Comparison of ENCODE assay signal across 8 cellular contexts in the genomic region with DNA sequence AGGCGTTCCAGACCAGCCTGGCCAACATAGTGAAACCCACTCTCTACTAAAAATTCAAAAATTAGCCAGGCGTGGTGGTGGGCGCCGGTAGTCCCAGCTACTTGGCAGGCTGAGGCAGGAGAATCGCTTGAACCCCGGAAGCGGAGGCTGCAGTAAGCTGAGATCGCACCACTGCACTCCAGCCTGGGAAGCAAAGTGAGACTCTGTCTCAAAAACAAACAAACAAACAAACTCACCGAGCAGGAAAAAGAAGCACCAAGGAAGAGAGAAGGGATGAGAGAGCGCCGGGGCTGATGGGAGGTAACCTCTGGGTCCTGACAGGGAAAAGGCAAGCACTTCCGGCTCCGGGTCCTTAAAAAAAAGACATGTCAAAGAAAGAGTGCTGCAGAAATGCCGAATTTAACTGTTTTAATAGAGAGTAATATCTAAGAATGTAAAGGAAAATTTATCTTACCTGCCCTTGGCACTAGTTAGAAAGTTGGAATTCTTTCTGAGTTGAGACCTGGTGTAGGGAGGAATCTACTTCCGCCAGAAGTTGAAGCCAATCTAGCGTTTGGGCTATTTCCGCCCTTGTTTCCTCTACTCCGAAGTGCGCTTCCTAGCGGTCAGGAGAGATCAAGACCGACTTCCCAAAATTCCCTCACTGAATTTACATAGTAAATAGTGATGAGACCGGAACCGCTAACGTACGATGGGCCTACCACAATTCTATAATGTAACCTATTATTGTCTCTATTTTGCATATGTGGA. TPM values are rescaled to one million over a fixed set of nuclear protein-coding genes. Genes with fewer than 3 reads are reported as not detected.
DNase-seq lines count a peak whose midpoint lies in the region; ATAC-seq and TF ChIP-seq lines count a peak whose summit lies in the region.

No MANE protein-coding gene starts in this region.

- H3K27me3 ChIP-seq in BLaER1 treated with 17β-estradiol and CSF1 and Interleukin-3, amounts not matched to agents 10 nM and 100 nM: no peaks in the 10 kb centered on the region

- peak overlapping the region; percentile 86 to 97 (median 95) for H3K27ac ChIP-seq in BLaER1 treated with 17β-estradiol and CSF1 and Interleukin-3, amounts not matched to agents 10 nM and 100 nM
- H3K27ac ChIP-seq in coronary artery: peak overlapping the region; percentile 64 to 79

- TF ChIP-seq CTCF in coronary artery (IDR thresholded peaks at IDR 0.05): peak; percentile 65

- peak; percentile 84 for ATAC-seq in HG03439 (IDR thresholded peaks at IDR 0.05; ENCODE audit: unreplicated experiment)
- peak; percentile 93 for ATAC-seq in left colon

- H3K9ac ChIP-seq in BLaER1 treated with 17β-estradiol and CSF1 and Interleukin-3, amounts not matched to agents 10 nM and 100 nM: peak overlapping the region; percentile 83 to 91 (median 90)

- H3K9me3 ChIP-seq in BLaER1 treated with 17β-estradiol and CSF1 and Interleukin-3, amounts not matched to agents 10 nM and 100 nM (replicated peaks in 1 of 11): no peaks in the 10 kb centered on the region

- peaks cover 28 to 38% (median 33%) of the 10 kb centered on the region in 11 experiments for H3K36me3 ChIP-seq in BLaER1 treated with 17β-estradiol and CSF1 and Interleukin-3, amounts not matched to agents 10 nM and 100 nM

- peak overlapping the region; percentile 80 to 96 (median 90) for H3K4me3 ChIP-seq in BLaER1 treated with 17β-estradiol and CSF1 and Interleukin-3, amounts not matched to agents 10 nM and 100 nM
- peak overlapping the region; percentile 74 for H3K4me3 ChIP-seq in coronary artery

- peaks cover 23 to 37% (median 29%) of the 10 kb centered on the region in 10 experiments for H3K4me1 ChIP-seq in BLaER1 treated with 17β-estradiol and CSF1 and Interleukin-3, amounts not matched to agents 10 nM and 100 nM

- intact Hi-C loops in left colon (cut with DNase I, micrococcal nuclease): no loop called here

- H4K20me1 ChIP-seq in BLaER1 treated with 17β-estradiol and CSF1 and Interleukin-3, amounts not matched to agents 10 nM and 100 nM: peaks cover 40 to 47% (median 44%) of the 10 kb centered on the region in 11 experiments; a peak in 21 of 22 replicates

- peak overlapping the region; percentile 86 to 98 (median 95) for H3K4me2 ChIP-seq in BLaER1 treated with 17β-estradiol and CSF1 and Interleukin-3, amounts not matched to agents 10 nM and 100 nM

- peak; percentile 86 for DNase-seq in GM19238 (ENCODE audit: insufficient read length, low spot score)
- DNase-seq in NCI-H510A (lab: John Stamatoyannopoulos, UW): peak; percentile 76
- DNase-seq in activated CD4-positive, alpha-beta T cell treated with anti-CD3 and anti-CD28 coated beads for 4 hours: peak; percentile 67 to 77
- peak; percentile 84 for DNase-seq in coronary artery (ENCODE audit: low spot score)
- peak; percentile 82 to 84 for DNase-seq in left colon
- peak; percentile 74 for DNase-seq in stimulated activated CD4-positive, alpha-beta T cell treated with anti-CD3 and anti-CD28 coated beads, Interleukin-1b, Interleukin-23, amount 100 ng/mL, for 48 hours

RNA-seq across cellular contexts. Expression of gene EFCAB12, which starts 29.1 kb away (rescaled TPM):
- total RNA-seq in left colon: under 1 TPM; 0.56 to 0.58 TPM

RNA-seq across cellular contexts. Expression of gene MBD4, which starts 40.4 kb away (rescaled TPM):
- 10 to 100 TPM; 21.8 to 23.6 TPM for total RNA-seq in left colon

RNA-seq across cellular contexts. Expression of gene IFT122, which starts 40.7 kb away (rescaled TPM):
- 10 to 100 TPM; 18.8 to 21.6 TPM for total RNA-seq in left colon

Comparison
In these comparisons a context has a peak if more than half of its experiments do, and no peak if none do; other contexts are left out.
1. Peak in every context shown above with its lines: DNase-seq, ATAC-seq, H3K4me3 ChIP-seq and H3K27ac ChIP-seq.